1 cellular context compared by ENCODE assay signal in genomic region chr17:37305406-37305905, GRCh38.
TF ChIP-seq lines count a peak whose summit lies in the region.

No MANE protein-coding gene starts in this region.

TF ChIP-seq in IMR-90, 13 proteins besides CTCF, POLR2A, EP300 and RAD21 (continued from another document):
- TF ChIP-seq RCOR1 (IDR thresholded peaks at IDR 0.05; ENCODE audit: insufficient replicate concordance, low read length) (no peak), RFX5 (IDR thresholded peaks at IDR 0.05; ENCODE audit: low read depth, low read length) (no peak), MAFK (IDR thresholded peaks at IDR 0.05; ENCODE audit: low read depth, low read length) (no peak), USF2 (IDR thresholded peaks at IDR 0.05; ENCODE audit: low read depth, low read length) (no peak), MAZ (IDR thresholded peaks at IDR 0.05; ENCODE audit: borderline replicate concordance, low read depth, low read length) (no peak), FOS (IDR thresholded peaks at IDR 0.05; ENCODE audit: low read depth, low read length) (no peak)
